14 cellular contexts compared by ENCODE assay signal in the genomic region with DNA sequence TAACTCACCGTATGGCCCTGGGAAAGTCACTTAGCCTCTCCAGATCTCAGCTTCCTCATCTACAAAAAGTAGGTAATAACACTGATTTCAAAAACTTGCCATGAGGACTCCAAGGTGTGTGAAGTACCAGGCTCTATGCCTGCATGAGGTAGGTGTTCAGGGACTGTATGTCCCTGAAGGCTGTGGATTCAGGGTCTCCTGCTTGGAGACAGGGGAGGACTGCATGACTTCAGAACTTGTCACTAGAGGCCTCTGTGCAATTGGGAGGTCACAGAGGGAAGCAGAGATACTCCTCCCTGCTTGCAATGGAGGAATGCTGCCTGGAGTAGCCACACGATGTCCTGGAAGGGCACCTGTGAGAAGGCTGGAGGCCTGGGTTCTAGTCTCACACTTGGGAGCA. TPM values are rescaled to one million over a fixed set of nuclear protein-coding genes. Genes with fewer than 3 reads are reported as not detected.
DNase-seq lines count a peak whose midpoint lies in the region; ATAC-seq and TF ChIP-seq lines count a peak whose summit lies in the region.
"Had no signal": no experiment of that assay in that cellular context is flagged by ENCODE, and none has a peak within 500 bp of the region (broad histone marks: within the 10 kb centered on the region; RNA-seq: fewer than 3 reads in every experiment).

No MANE protein-coding gene starts in this region.

- H3K36me3 ChIP-seq in hepatocyte (replicated peaks; ENCODE audit: insufficient read depth, low read depth) = no peaks in the 10 kb centered on the region
- H3K36me3 ChIP-seq in gastrocnemius medialis = no peaks in the 10 kb centered on the region

- TF ChIP-seq POLR2A in gastrocnemius medialis (IDR thresholded peaks at IDR 0.05) = no peak

- H3K79me2 ChIP-seq in hepatocyte = peaks cover 60% of the 10 kb centered on the region

- TF ChIP-seq CTCF in AG04449 (IDR thresholded peaks at IDR 0.05; ENCODE audit: insufficient read depth, low read length, missing control alignments) (no peak), WI38 (IDR thresholded peaks at IDR 0.05; ENCODE audit: low read depth, low read length) (no peak), hepatocyte (IDR thresholded peaks at IDR 0.05; ENCODE audit: poor library complexity) (no peak), gastrocnemius medialis (IDR thresholded peaks at IDR 0.05 in 4 of 5, conservative IDR thresholded peaks at IDR 0.05 in 1 of 5) (no peak)

- peak overlapping the region; percentile 75 for H3K4me2 ChIP-seq in hepatocyte

- H3K4me3 ChIP-seq in AG04449 (ENCODE audit: low read depth, low read length) = peak overlapping the region; percentile 74
- peak overlapping the region; percentile 99 for H3K4me3 ChIP-seq in WI38 (ENCODE audit: low read depth, low read length)
- H3K4me3 ChIP-seq in hepatocyte = no peak overlapping the region
- H3K4me3 ChIP-seq in gastrocnemius medialis = peak overlapping the region; percentile 55 to 61 (median 56)

- H3K4me1 ChIP-seq in hepatocyte (ENCODE audit: insufficient read depth) = peaks cover 36% of the 10 kb centered on the region
- peaks cover 0 to 10% of the 10 kb centered on the region in 2 donors for H3K4me1 ChIP-seq in gastrocnemius medialis

- 56% methylated on average over 2 of the region's 2 CpGs for WGBS in hepatocyte (ENCODE audit: low lambda C conversion rate, missing lambda C conversion rate)

- in situ Hi-C loops in gastrocnemius medialis (cut with MboI; ENCODE audit: low sequenced_read_pairs in 4 of 4) = no loop called here

- no peak for ATAC-seq in gastrocnemius medialis
- no peak for ATAC-seq in HG03280 (IDR thresholded peaks at IDR 0.05; ENCODE audit: unreplicated experiment)
- ATAC-seq: stimulated activated naive CD8-positive, alpha-beta T cell treated with anti-CD3 and anti-CD28 coated beads, Interleukin-15, Interleukin-2, amounts not matched to agents 100 U/mL and 50 U/mL, for 24 hours had no signal

- H3K9me2 ChIP-seq in hepatocyte (replicated peaks; ENCODE audit: insufficient read depth) = no peaks in the 10 kb centered on the region

- H2AFZ ChIP-seq in hepatocyte = no peak overlapping the region

- CTCF ChIA-PET in AG04449 (lab: Yijun Ruan, JAX) = interaction anchor here (1.0 to 4.9 kb wide), 11 partner anchors 8 to 195 kb away, joined by 3 to 22 read pairs (median 4); no protein-coding TSS in a partner anchor

- POLR2A ChIA-PET in AG04449 (lab: Yijun Ruan, JAX) = interaction anchor here (1.5 to 8.6 kb wide), 2 partner anchors 12 to 117 kb away, joined by 3 to 115 read pairs; no protein-coding TSS in a partner anchor

- intact Hi-C loops in gastrocnemius medialis (cut with DNase I; ENCODE audit: low total_unique reads) = no loop called here

- no peaks in the 10 kb centered on the region for H3K27me3 ChIP-seq in hepatocyte
- no peaks in the 10 kb centered on the region for H3K27me3 ChIP-seq in gastrocnemius medialis

- DNase-seq in AG04449 (ENCODE audit: low read depth, low spot score) (no peak), hepatocyte (ENCODE audit: low spot score) (no peak), gastrocnemius medialis (no peak), NCI-H2227 treated with DMSO at 0.1 percent for 48 hours (lab: John Stamatoyannopoulos, UW) (no peak), NCI-H446 treated with DMSO at 0.1 percent for 48 hours (lab: John Stamatoyannopoulos, UW) (no peak)
- no peak for DNase-seq in activated T-cell treated with anti-CD3 and anti-CD28 coated beads, Interleukin-2, amount 50 U/mL, for 48 hours
- DNase-seq: CD4-positive, alpha-beta T cell; NCI-H1417; NCI-H69; stimulated activated CD4-positive, alpha-beta T cell treated with anti-CD3 and anti-CD28 coated beads, Interleukin-1b, Interleukin-23, amount 100 ng/mL, for 48 hours; stimulated activated naive CD8-positive, alpha-beta T cell treated with anti-CD3 and anti-CD28 coated beads, Interleukin-15, Interleukin-2, amounts not matched to agents 100 U/mL and 50 U/mL, for 24 hours had no signal

- H4K20me1 ChIP-seq in hepatocyte (ENCODE audit: insufficient read depth, poor library complexity, severe bottlenecking) = peaks cover 3% of the 10 kb centered on the region

- H3K27ac ChIP-seq in hepatocyte (peak overlapping the region; percentile 97), gastrocnemius medialis (peak overlapping the region; percentile 76 to 84 (median 82))

- H3K9me3 ChIP-seq in hepatocyte (ENCODE audit: low read depth) = no peaks in the 10 kb centered on the region
- H3K9me3 ChIP-seq in gastrocnemius medialis = no peaks in the 10 kb centered on the region

RNA-seq across cellular contexts. Expression of a gene that starts 2.2 kb away (rescaled TPM):
- 36.8 and 55.1 TPM in 2 replicates for total RNA-seq in hepatocyte
- 55.2 and 62.9 TPM in 2 replicates for polyA plus RNA-seq in hepatocyte
- total RNA-seq in gastrocnemius medialis = 10 to 100 TPM; 27.9 to 58.4 (median 52.5) TPM
- total RNA-seq: CD4-positive, alpha-beta T cell had no signal

RNA-seq across cellular contexts. Expression of a gene that starts 13.1 kb away (rescaled TPM):
- total RNA-seq in hepatocyte (54.6 and 58.2 TPM in 2 replicates), gastrocnemius medialis (1 to 10 TPM in 1 of 4 donors, not detected in 3; 1.5 TPM)
- 43.3 and 46.9 TPM in 2 replicates for polyA plus RNA-seq in hepatocyte
- total RNA-seq: CD4-positive, alpha-beta T cell had no signal

RNA-seq across cellular contexts. Expression of a gene that starts 36.4 kb away (rescaled TPM):
- 0.88 and 1.1 TPM in 2 replicates for total RNA-seq in hepatocyte
- 0.39 and 0.99 TPM in 2 replicates for polyA plus RNA-seq in hepatocyte
- total RNA-seq in gastrocnemius medialis = under 1 TPM in 1 of 4 donors, not detected in 3; 0.07 TPM
- total RNA-seq: CD4-positive, alpha-beta T cell; mucosa of gallbladder had no signal

Comparison
In these comparisons a context has a peak if more than half of its experiments do, and no peak if none do; other contexts are left out.
1. RNA of a gene that starts 13.1 kb away (total RNA-seq): 54.6 to 58.2 TPM in hepatocyte; 1.5 TPM in gastrocnemius medialis; every median in the first group is over 10 times any median in the second.